18 cellular contexts compared by ENCODE assay signal in the genomic region with DNA sequence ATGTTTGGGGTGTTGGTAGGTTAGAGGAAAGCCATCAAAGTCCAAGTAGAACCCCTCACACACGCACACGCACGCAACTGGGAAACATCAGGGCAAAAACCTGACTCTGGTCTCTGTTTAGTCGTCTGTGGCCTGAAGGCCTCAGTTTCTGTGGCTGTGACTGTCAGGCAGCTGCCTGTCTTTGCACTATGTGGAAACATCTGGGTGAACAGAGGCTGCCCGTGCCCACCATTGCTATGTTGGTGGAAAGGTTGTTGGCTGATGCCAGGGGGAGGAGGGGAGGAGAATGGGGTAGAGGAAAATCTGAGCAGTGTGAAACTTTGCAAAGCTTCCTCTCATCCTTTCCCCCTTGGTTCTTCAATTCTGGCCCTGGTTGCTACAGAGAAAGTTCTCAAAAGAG. TPM values are rescaled to one million over a fixed set of nuclear protein-coding genes. Genes with fewer than 3 reads are reported as not detected.
"Had no signal": no experiment of that assay in that cellular context is flagged by ENCODE, and none has a peak within 500 bp of the region (broad histone marks: within the 10 kb centered on the region; RNA-seq: fewer than 3 reads in every experiment).

No MANE protein-coding gene starts in this region.

- FAIRE-seq: astrocyte, colon had no signal

- H3K9me3 ChIP-seq: heart right ventricle, left ventricle myocardium inferior, neutrophil, uterus had no signal

- H3K27ac ChIP-seq: cardiac muscle cell, heart right ventricle, left ventricle myocardium inferior, neutrophil, uterus, VCaP had no signal

- ATAC-seq: heart right ventricle, right cardiac atrium had no signal

- DNase-seq: activated CD4-positive, alpha-beta memory T cell treated with anti-CD3 and anti-CD28 coated beads for 36 hours; activated CD8-positive, alpha-beta memory T cell treated with anti-CD3 and anti-CD28 coated beads, Interleukin-2, amount 50 U/mL, for 4 hours; activated T-cell treated with anti-CD3 and anti-CD28 coated beads, Interleukin-2, amount 50 U/mL, for 72 hours; foreskin melanocyte; heart right ventricle; islet precursor cell; left ventricle myocardium inferior; mesendoderm; posterior cingulate gyrus; right cardiac atrium; stimulated activated CD4-positive, alpha-beta T cell treated with anti-CD3 and anti-CD28 coated beads, Interleukin-12 subunit alpha, Interleukin-12 subunit beta, amount 100 ng/mL, for 4 hours; T1000; uterus had no signal

- H3K36me3 ChIP-seq: cardiac muscle cell, heart right ventricle, left ventricle myocardium inferior, neutrophil, uterus had no signal

- H3K4me3 ChIP-seq: cardiac muscle cell, heart right ventricle, left ventricle myocardium inferior, uterus had no signal

RNA-seq across cellular contexts. Expression of a gene that starts 7.4 kb away (rescaled TPM):
- total RNA-seq: activated CD4-positive, alpha-beta memory T cell treated with anti-CD3 and anti-CD28 coated beads for 36 hours; activated T-cell treated with anti-CD3 and anti-CD28 coated beads, Interleukin-2, amount 50 U/mL, for 72 hours; astrocyte; cardiac muscle cell; heart right ventricle; left ventricle myocardium inferior; right cardiac atrium had no signal
- polyA plus RNA-seq: cardiac muscle cell, heart right ventricle, right cardiac atrium had no signal

RNA-seq across cellular contexts. Expression of a gene that starts 7.6 kb away (rescaled TPM):
- total RNA-seq: activated CD4-positive, alpha-beta memory T cell treated with anti-CD3 and anti-CD28 coated beads for 36 hours; activated T-cell treated with anti-CD3 and anti-CD28 coated beads, Interleukin-2, amount 50 U/mL, for 72 hours; astrocyte; cardiac muscle cell; heart right ventricle; left ventricle myocardium inferior had no signal
- polyA plus RNA-seq: cardiac muscle cell, heart right ventricle, right cardiac atrium had no signal

RNA-seq across cellular contexts. Expression of a gene that starts 16.4 kb away (rescaled TPM):
- total RNA-seq: activated CD4-positive, alpha-beta memory T cell treated with anti-CD3 and anti-CD28 coated beads for 36 hours; activated T-cell treated with anti-CD3 and anti-CD28 coated beads, Interleukin-2, amount 50 U/mL, for 72 hours; astrocyte; heart right ventricle; left ventricle myocardium inferior; right cardiac atrium had no signal
- polyA plus RNA-seq: cardiac muscle cell, heart right ventricle, right cardiac atrium had no signal

RNA-seq across cellular contexts. Expression of a gene that starts 17.6 kb away (rescaled TPM):
- total RNA-seq: activated CD4-positive, alpha-beta memory T cell treated with anti-CD3 and anti-CD28 coated beads for 36 hours; activated T-cell treated with anti-CD3 and anti-CD28 coated beads, Interleukin-2, amount 50 U/mL, for 72 hours; astrocyte; cardiac muscle cell; heart right ventricle; left ventricle myocardium inferior; right cardiac atrium had no signal
- polyA plus RNA-seq: cardiac muscle cell, heart right ventricle, right cardiac atrium had no signal

RNA-seq across cellular contexts. Expression of a gene that starts 19.5 kb away (rescaled TPM):
- total RNA-seq: activated CD4-positive, alpha-beta memory T cell treated with anti-CD3 and anti-CD28 coated beads for 36 hours; activated T-cell treated with anti-CD3 and anti-CD28 coated beads, Interleukin-2, amount 50 U/mL, for 72 hours; astrocyte; cardiac muscle cell; heart right ventricle; left ventricle myocardium inferior; right cardiac atrium had no signal
- polyA plus RNA-seq: cardiac muscle cell, heart right ventricle, right cardiac atrium had no signal
